9 cellular contexts compared by ENCODE assay signal in the genomic region with DNA sequence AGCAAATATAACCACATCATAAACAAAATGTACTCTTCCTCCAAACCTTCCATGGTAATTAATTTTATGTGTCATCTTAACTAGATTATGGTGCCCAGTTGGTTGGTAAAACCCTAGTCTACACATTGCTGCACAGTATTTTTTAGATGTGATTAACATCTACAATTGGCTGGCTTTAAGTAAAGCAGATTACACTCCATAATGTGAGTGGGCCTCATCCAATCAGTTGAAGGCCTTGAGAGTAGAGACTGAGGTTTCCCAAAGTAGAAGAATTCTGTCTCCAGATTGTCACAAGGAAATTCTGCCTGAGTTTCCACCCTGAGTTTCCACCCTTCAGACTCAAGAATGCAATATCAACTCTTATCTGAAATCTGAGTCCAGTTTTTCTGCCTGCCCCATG.
"Had no signal": no experiment of that assay in that cellular context is flagged by ENCODE, and none has a peak within 500 bp of the region (broad histone marks: within the 10 kb centered on the region; RNA-seq: fewer than 3 reads in every experiment).

No MANE protein-coding gene starts in this region.

- DNase-seq: H9, HCEC 1CT, HFFc6, KG1 had no signal

- FAIRE-seq: H1, H54, HepG2 had no signal

- ATAC-seq: GM23338, HepG2 had no signal

- H3K27ac ChIP-seq: HL-60 had no signal

- H2AFZ ChIP-seq: GM23338 had no signal

- H3K4me2 ChIP-seq: GM23338 had no signal

- H3K4me3 ChIP-seq: GM23338 had no signal
